Comparison of ENCODE assay signal across 32 cellular contexts in the genomic region with DNA sequence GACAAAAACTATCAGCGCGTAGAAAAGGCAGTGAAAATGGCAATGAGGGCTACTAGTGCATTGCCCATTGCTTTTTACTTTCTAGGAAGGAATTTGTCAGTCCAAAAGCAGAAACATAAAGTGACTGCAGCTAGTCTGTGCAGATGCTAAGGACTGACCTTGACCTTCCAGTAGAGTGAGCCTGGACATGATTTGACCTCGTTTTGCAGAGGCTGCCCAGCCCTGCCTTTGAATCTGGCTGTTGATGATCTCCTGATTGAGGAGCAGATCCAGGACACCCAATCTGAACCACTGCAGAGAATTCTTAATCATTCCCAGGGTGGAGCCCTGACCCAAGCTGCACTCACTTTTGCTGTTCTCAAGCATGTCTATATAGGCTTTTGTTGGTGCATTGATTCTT.
"Had no signal": no experiment of that assay in that cellular context is flagged by ENCODE, and none has a peak within 500 bp of the region (broad histone marks: within the 10 kb centered on the region; RNA-seq: fewer than 3 reads in every experiment).

No MANE protein-coding gene starts in this region.

- H3K36me3 ChIP-seq: adrenal gland, esophagus muscularis mucosa, gastrocnemius medialis, heart left ventricle had no signal

- H3K9me3 ChIP-seq: adrenal gland, body of pancreas, esophagus muscularis mucosa, gastrocnemius medialis, heart left ventricle had no signal

- FAIRE-seq: colon had no signal

- H3K27ac ChIP-seq: adrenal gland, esophagus muscularis mucosa, foreskin keratinocyte had no signal

- ATAC-seq: activated CD4-positive, alpha-beta T cell treated with anti-CD3 and anti-CD28 coated beads for 36 hours; activated CD8-positive, alpha-beta memory T cell treated with anti-CD3 and anti-CD28 coated beads, Interleukin-2, amount 10 ng/mL, durations not matched to agents 7 days and 5 days; activated CD8-positive, alpha-beta T cell treated with anti-CD3 and anti-CD28 coated beads, Interleukin-2, amount 10 ng/mL, durations not matched to agents 7 days and 5 days; activated naive CD8-positive, alpha-beta T cell treated with anti-CD3 and anti-CD28 coated beads, Interleukin-2, amount 50 U/mL, for 24 hours; body of pancreas; effector memory CD8-positive, alpha-beta T cell; foreskin keratinocyte; gastrocnemius medialis; heart left ventricle had no signal

- DNase-seq: activated CD4-positive, alpha-beta memory T cell treated with anti-CD3 and anti-CD28 coated beads for 36 hours; activated CD4-positive, alpha-beta T cell treated with anti-CD3 and anti-CD28 coated beads for 36 hours; activated CD4-positive, alpha-beta T cell treated with anti-CD3 and anti-CD28 coated beads, Interleukin-2, amount 10 ng/mL, durations not matched to agents 24 days and 14 days; activated CD4-positive, CD25-positive, alpha-beta regulatory T cell; activated CD4-positive, CD25-positive, alpha-beta regulatory T cell treated with anti-CD3 and anti-CD28 coated beads, Interleukin-2, amount 50 U/mL, for 72 hours; activated CD8-positive, alpha-beta memory T cell treated with anti-CD3 and anti-CD28 coated beads, Interleukin-2, amount 10 ng/mL, durations not matched to agents 7 days and 5 days; activated CD8-positive, alpha-beta memory T cell treated with anti-CD3 and anti-CD28 coated beads, Interleukin-2, amount 50 U/mL, for 4 hours; activated CD8-positive, alpha-beta T cell treated with anti-CD3 and anti-CD28 coated beads, Interleukin-2, amount 10 ng/mL, durations not matched to agents 7 days and 5 days; activated gamma-delta T cell; activated naive CD4-positive, alpha-beta T cell; activated naive CD4-positive, alpha-beta T cell treated with anti-CD3 and anti-CD28 coated beads, Interleukin-2, amount 50 U/mL, for 16 hours; activated naive CD8-positive, alpha-beta T cell treated with anti-CD3 and anti-CD28 coated beads for 36 hours; activated naive CD8-positive, alpha-beta T cell treated with anti-CD3 and anti-CD28 coated beads, Interleukin-2, amount 50 U/mL, for 24 hours; activated T-cell treated with anti-CD3 and anti-CD28 coated beads, Interleukin-2, amount 50 U/mL, for 1 hour; activated T-cell treated with anti-CD3 and anti-CD28 coated beads, Interleukin-2, amount 50 U/mL, for 48 hours; adrenal gland; amygdala; aorta; body of pancreas; caudate nucleus; cortex of kidney; dermis blood vessel endothelial cell; effector CD4-positive, alpha-beta T cell; effector memory CD8-positive, alpha-beta T cell; erythroblast; foreskin keratinocyte; gastrocnemius medialis; glutamatergic neuron; heart left ventricle; T-helper 2 cell had no signal

- H3K4me1 ChIP-seq: foreskin keratinocyte had no signal

- H3K27me3 ChIP-seq: adrenal gland, body of pancreas, gastrocnemius medialis, heart left ventricle had no signal

- H3K4me3 ChIP-seq: adrenal gland, body of pancreas, esophagus muscularis mucosa, gastrocnemius medialis, heart left ventricle had no signal
